Comparison of ENCODE assay signal across 13 cellular contexts in genomic region chr11:22163394-22163797, GRCh38. TPM values are rescaled to one million over a fixed set of nuclear protein-coding genes. Genes with fewer than 3 reads are reported as not detected.
DNase-seq lines count a peak whose midpoint lies in the region; ATAC-seq and TF ChIP-seq lines count a peak whose summit lies in the region.
"Had no signal": no experiment of that assay in that cellular context is flagged by ENCODE, and none has a peak within 500 bp of the region (broad histone marks: within the 10 kb centered on the region; RNA-seq: fewer than 3 reads in every experiment).

No MANE protein-coding gene starts in this region.

- H3K79me2 ChIP-seq in GM23338 (replicated peaks; ENCODE audit: insufficient read depth), result no peaks in the 10 kb centered on the region
- H3K79me2 ChIP-seq: parathyroid adenoma had no signal

- no peaks in the 10 kb centered on the region for H4K20me1 ChIP-seq in GM23338 (replicated peaks; ENCODE audit: insufficient read depth)

- no peaks in the 10 kb centered on the region for H3F3A ChIP-seq in GM23338 (replicated peaks; ENCODE audit: low read depth)

- no peaks in the 10 kb centered on the region; the same call in 1 of the 2 replicates for H3K27me3 ChIP-seq in GM23338 (ENCODE audit: insufficient read depth)

- H3K9me3 Mint-ChIP-seq in GM23338, result no peaks in the 10 kb centered on the region
- no peaks in the 10 kb centered on the region for H3K9me3 Mint-ChIP-seq in activated T-helper 2 cell treated with anti-CD3 and anti-CD28 coated beads, Interferon-gamma antibody, Interleukin-2, Interleukin-4, amounts not matched to agents 10 μg/mL and 5 μg/mL and 100 μg/mL, durations not matched to agents 14 hours and 24 hours and 36 hours
- H3K9me3 Mint-ChIP-seq: stimulated activated naive CD8-positive, alpha-beta T cell treated with anti-CD3 and anti-CD28 coated beads, Interleukin-15, amount 100 ng/mL, for 72 hours had no signal

- DNase-seq in GM23338 (ENCODE audit: low spot score) (no peak), Kasumi-1 (lab: John Stamatoyannopoulos, UW) (peak; percentile 80), medulla oblongata (ENCODE audit: extremely low spot score) (peak; percentile 11), GM10266 (ENCODE audit: extremely low spot score) (no peak), GM19238 (ENCODE audit: insufficient read length, low spot score) (no peak), GM03348 (ENCODE audit: low spot score) (no peak)
- DNase-seq in activated T-helper 2 cell treated with anti-CD3 and anti-CD28 coated beads, Interferon-gamma antibody, Interleukin-2, Interleukin-4, amounts not matched to agents 10 μg/mL and 5 μg/mL and 100 μg/mL, durations not matched to agents 14 hours and 24 hours and 36 hours (ENCODE audit: low spot score), result no peak
- DNase-seq: activated naive CD4-positive, alpha-beta T cell treated with anti-CD3 and anti-CD28 coated beads, Interleukin-2, amount 50 U/mL, for 16 hours; SHP77; stimulated activated naive CD8-positive, alpha-beta T cell treated with anti-CD3 and anti-CD28 coated beads, Interleukin-15, amount 100 ng/mL, for 72 hours had no signal

- no peak overlapping the region for H3K4me2 ChIP-seq in GM23338

- H3K4me1 Mint-ChIP-seq in GM23338, result no peaks in the 10 kb centered on the region
- peaks cover 3% of the 10 kb centered on the region for H3K4me1 Mint-ChIP-seq in activated T-helper 2 cell treated with anti-CD3 and anti-CD28 coated beads, Interferon-gamma antibody, Interleukin-2, Interleukin-4, amounts not matched to agents 10 μg/mL and 5 μg/mL and 100 μg/mL, durations not matched to agents 14 hours and 24 hours and 36 hours (ENCODE audit: low read depth)
- H3K4me1 Mint-ChIP-seq: stimulated activated naive CD8-positive, alpha-beta T cell treated with anti-CD3 and anti-CD28 coated beads, Interleukin-15, amount 100 ng/mL, for 72 hours had no signal

- no peak overlapping the region for H3K27ac ChIP-seq in GM23338 (ENCODE audit: low read depth)
- H3K27ac ChIP-seq: parathyroid adenoma had no signal

- no peak overlapping the region for H3K4me3 ChIP-seq in GM23338

- peaks cover 5% of the 10 kb centered on the region for H3K27me3 Mint-ChIP-seq in GM23338 (ENCODE audit: insufficient read depth, low read depth, poor library complexity)
- H3K27me3 Mint-ChIP-seq in activated T-helper 2 cell treated with anti-CD3 and anti-CD28 coated beads, Interferon-gamma antibody, Interleukin-2, Interleukin-4, amounts not matched to agents 10 μg/mL and 5 μg/mL and 100 μg/mL, durations not matched to agents 14 hours and 24 hours and 36 hours (ENCODE audit: low read depth), result no peaks in the 10 kb centered on the region
- H3K27me3 Mint-ChIP-seq: stimulated activated naive CD8-positive, alpha-beta T cell treated with anti-CD3 and anti-CD28 coated beads, Interleukin-15, amount 100 ng/mL, for 72 hours had no signal

- H3K36me3 Mint-ChIP-seq in GM23338 (ENCODE audit: low read depth), result no peaks in the 10 kb centered on the region
- no peaks in the 10 kb centered on the region for H3K36me3 Mint-ChIP-seq in activated T-helper 2 cell treated with anti-CD3 and anti-CD28 coated beads, Interferon-gamma antibody, Interleukin-2, Interleukin-4, amounts not matched to agents 10 μg/mL and 5 μg/mL and 100 μg/mL, durations not matched to agents 14 hours and 24 hours and 36 hours (ENCODE audit: low read depth)

- intact Hi-C loops in activated T-helper 2 cell treated with anti-CD3 and anti-CD28 coated beads, Interferon-gamma antibody, Interleukin-2, Interleukin-4, amounts not matched to agents 10 μg/mL and 5 μg/mL and 100 μg/mL, durations not matched to agents 14 hours and 24 hours and 36 hours (cut with micrococcal nuclease), result no loop called here

- H3K4me3 Mint-ChIP-seq in GM23338, result no peak overlapping the region
- no peak overlapping the region for H3K4me3 Mint-ChIP-seq in activated T-helper 2 cell treated with anti-CD3 and anti-CD28 coated beads, Interferon-gamma antibody, Interleukin-2, Interleukin-4, amounts not matched to agents 10 μg/mL and 5 μg/mL and 100 μg/mL, durations not matched to agents 14 hours and 24 hours and 36 hours (ENCODE audit: low read depth)
- H3K4me3 Mint-ChIP-seq: stimulated activated naive CD8-positive, alpha-beta T cell treated with anti-CD3 and anti-CD28 coated beads, Interleukin-15, amount 100 ng/mL, for 72 hours had no signal

- H3K36me3 ChIP-seq in GM23338 (ENCODE audit: insufficient read depth), result no peaks in the 10 kb centered on the region

- peak overlapping the region; percentile 83 for H2AFZ ChIP-seq in GM23338
- H2AFZ ChIP-seq: parathyroid adenoma had no signal

- TF ChIP-seq CTCF in GM23338 (conservative IDR thresholded peaks at IDR 0.05; ENCODE audit: low read depth in 2 of 2) (no peak), GM10266 (IDR thresholded peaks at IDR 0.05; ENCODE audit: control insufficient read depth, insufficient read depth, low read depth, missing control alignments) (no peak)

- H3K9me2 ChIP-seq in GM23338 (ENCODE audit: insufficient read depth), result no peaks in the 10 kb centered on the region

- H3K27ac Mint-ChIP-seq in GM23338, result no peak overlapping the region
- H3K27ac Mint-ChIP-seq in activated T-helper 2 cell treated with anti-CD3 and anti-CD28 coated beads, Interferon-gamma antibody, Interleukin-2, Interleukin-4, amounts not matched to agents 10 μg/mL and 5 μg/mL and 100 μg/mL, durations not matched to agents 14 hours and 24 hours and 36 hours, result no peak overlapping the region
- H3K27ac Mint-ChIP-seq: stimulated activated naive CD8-positive, alpha-beta T cell treated with anti-CD3 and anti-CD28 coated beads, Interleukin-15, amount 100 ng/mL, for 72 hours had no signal

- H3K4me1 ChIP-seq in GM23338 (ENCODE audit: insufficient read depth), result no peaks in the 10 kb centered on the region
- H3K4me1 ChIP-seq: parathyroid adenoma had no signal

- ATAC-seq in GM18511 (IDR thresholded peaks at IDR 0.05; ENCODE audit: unreplicated experiment) (peak; percentile 90), GM23338 (no peak)
- ATAC-seq: HepG2; stimulated activated naive CD8-positive, alpha-beta T cell treated with anti-CD3 and anti-CD28 coated beads, Interleukin-15, amount 100 ng/mL, for 72 hours had no signal

TF ChIP-seq in GM23338, 12 proteins besides CTCF, POLR2A, EP300 and RAD21 (continues in another document):
- TF ChIP-seq ZNF462 (CRISPR knock-in tag; IDR thresholded peaks at IDR 0.05), result no peak
- TF ChIP-seq EZH2 (IDR thresholded peaks at IDR 0.05; ENCODE audit: low read depth, unreplicated experiment), result no peak

RNA-seq across cellular contexts. Expression of gene ANO5, which starts 29.5 kb away (rescaled TPM):
- total RNA-seq in GM23338 (2014; rRNA removed; shearing (Covaris generic)), result 6.8 and 8.3 TPM in 2 replicates
- polyA plus RNA-seq in GM23338 (2016; fragmentation: Nextera tagmentation; extraction: Ambion mirVana), result 1.7 and 1.8 TPM in 2 replicates
- total RNA-seq in activated T-helper 2 cell treated with anti-CD3 and anti-CD28 coated beads, Interferon-gamma antibody, Interleukin-2, Interleukin-4, amounts not matched to agents 10 μg/mL and 5 μg/mL and 100 μg/mL, durations not matched to agents 14 hours and 24 hours and 36 hours, result not detected in 2 replicates

Comparison
In these comparisons a context has a peak if more than half of its experiments do, and no peak if none do; other contexts are left out.
1. DNase-seq: peak in Kasumi-1 (2 of 2) and medulla oblongata (single experiment); none in GM23338 (single experiment), GM10266 (single experiment), activated T-helper 2 cell treated with anti-CD3 and anti-CD28 coated beads, Interferon-gamma antibody, Interleukin-2, Interleukin-4, amounts not matched to agents 10 μg/mL and 5 μg/mL and 100 μg/mL, durations not matched to agents 14 hours and 24 hours and 36 hours (single experiment), GM19238 (single experiment) and GM03348 (single experiment).